In genomic region chr13:87089391-87089790, GRCh38 we compare ENCODE assay signal across 18 cellular contexts.
DNase-seq lines count a peak whose midpoint lies in the region; ATAC-seq and TF ChIP-seq lines count a peak whose summit lies in the region.
"Had no signal": no experiment of that assay in that cellular context is flagged by ENCODE, and none has a peak within 500 bp of the region (broad histone marks: within the 10 kb centered on the region; RNA-seq: fewer than 3 reads in every experiment).

No MANE protein-coding gene starts in this region.

- no peak for ATAC-seq in CD4-positive, alpha-beta T cell (ENCODE audit: poor library complexity)
- no peak for ATAC-seq in activated CD4-positive, CD25-positive, alpha-beta regulatory T cell treated with anti-CD3 and anti-CD28 coated beads, Interleukin-2, amount 50 U/mL, for 24 hours
- ATAC-seq: A549; gastroesophageal sphincter; naive thymus-derived CD4-positive, alpha-beta T cell; stimulated activated naive CD8-positive, alpha-beta T cell treated with anti-CD3 and anti-CD28 coated beads, Interleukin-15, Interleukin-2, amounts not matched to agents 100 U/mL and 50 U/mL, for 24 hours had no signal

- intact Hi-C loops in A673 (cut with micrococcal nuclease; ENCODE audit: unreplicated experiment), result no loop called here
- intact Hi-C loops in CD4-positive, alpha-beta T cell (cut with DNase I, micrococcal nuclease), result no loop called here

- H3K4me3 ChIP-seq in A673 (ENCODE audit: low read depth, low read length, poor library complexity, severe bottlenecking) (no peak overlapping the region), fibroblast of villous mesenchyme (ENCODE audit: low read depth, low read length) (no peak overlapping the region), Peyer's patch (no peak overlapping the region)
- H3K4me3 ChIP-seq: A549, gastroesophageal sphincter, upper lobe of left lung had no signal

- DNase-seq in A673 (ENCODE audit: low spot score), result peak; percentile 1
- DNase-seq in HPDE6-E6E7 (ENCODE audit: extremely low spot score), result peak; percentile 21
- peak; percentile 97 for DNase-seq in amniotic epithelial cell (ENCODE audit: low read depth)
- peak; percentile 56 for DNase-seq in fibroblast of villous mesenchyme (ENCODE audit: low read depth)
- no peak for DNase-seq in SHP77 (lab: John Stamatoyannopoulos, UW)
- no peak for DNase-seq in CD4-positive, alpha-beta T cell
- DNase-seq in Peyer's patch, result no peak
- DNase-seq: activated T-cell treated with anti-CD3 and anti-CD28 coated beads, Interleukin-2, amount 50 U/mL, for 48 hours; EL; KG1; naive thymus-derived CD4-positive, alpha-beta T cell; NK-92 treated with Interleukin-12 subunit alpha and Interleukin-12 subunit beta, amount 100 ng/mL, for 24 hours; SIG-M5; stimulated activated naive CD8-positive, alpha-beta T cell treated with anti-CD3 and anti-CD28 coated beads, Interleukin-15, Interleukin-2, amounts not matched to agents 100 U/mL and 50 U/mL, for 24 hours; upper lobe of left lung had no signal

- H3K36me3 Mint-ChIP-seq in CD4-positive, alpha-beta T cell (ENCODE audit: low read depth), result no peaks in the 10 kb centered on the region
- H3K36me3 Mint-ChIP-seq: naive thymus-derived CD4-positive, alpha-beta T cell had no signal

- BruUV-seq in A673 (replicated peaks; lab: Mats Ljungman, UMichigan), result no TSS peak

- H3K4me1 ChIP-seq in A673 (ENCODE audit: insufficient read depth, low read length, poor library complexity, severe bottlenecking), result no peaks in the 10 kb centered on the region
- no peaks in the 10 kb centered on the region for H3K4me1 ChIP-seq in Peyer's patch
- H3K4me1 ChIP-seq: A549, gastroesophageal sphincter, upper lobe of left lung had no signal

- H3K9me3 Mint-ChIP-seq in CD4-positive, alpha-beta T cell, result no peaks in the 10 kb centered on the region

- no peaks in the 10 kb centered on the region for H3K4me1 Mint-ChIP-seq in CD4-positive, alpha-beta T cell (ENCODE audit: low read depth)
- H3K4me1 Mint-ChIP-seq: naive thymus-derived CD4-positive, alpha-beta T cell had no signal

- no peak for TF ChIP-seq POLR2A in Peyer's patch (IDR thresholded peaks at IDR 0.05)

- POLR2A ChIA-PET in A673 (lab: Charles Lee; ENCODE audit: low non-redundant PET), result no interaction called here
- POLR2A ChIA-PET in CD4-positive, alpha-beta T cell (lab: Charles Lee), result no interaction called here

- H3K9me3 ChIP-seq in A673 (ENCODE audit: low read depth, low read length, poor library complexity, severe bottlenecking) (no peaks in the 10 kb centered on the region), Peyer's patch (no peaks in the 10 kb centered on the region)
- no peaks in the 10 kb centered on the region for H3K9me3 ChIP-seq in CD4-positive, alpha-beta T cell (ENCODE audit: control insufficient read depth, low read length)
- H3K9me3 ChIP-seq: A549, gastroesophageal sphincter, upper lobe of left lung had no signal

- CTCF ChIA-PET in A673 (lab: Charles Lee), result no interaction called here
- CTCF ChIA-PET in CD4-positive, alpha-beta T cell (lab: Charles Lee), result no interaction called here

- no peak overlapping the region for H3K4me3 Mint-ChIP-seq in CD4-positive, alpha-beta T cell
- H3K4me3 Mint-ChIP-seq: naive thymus-derived CD4-positive, alpha-beta T cell had no signal

- TF ChIP-seq CTCF in A673 (conservative IDR thresholded peaks at IDR 0.05; ENCODE audit: low read depth, low read length) (no peak), fibroblast of villous mesenchyme (IDR thresholded peaks at IDR 0.05; ENCODE audit: insufficient read depth, low read depth, low read length) (no peak), Peyer's patch (IDR thresholded peaks at IDR 0.05) (no peak)
- no peak for TF ChIP-seq CTCF in CD4-positive, alpha-beta T cell (IDR thresholded peaks at IDR 0.05)

- no peaks in the 10 kb centered on the region for H3K27me3 Mint-ChIP-seq in CD4-positive, alpha-beta T cell
- H3K27me3 Mint-ChIP-seq: naive thymus-derived CD4-positive, alpha-beta T cell had no signal

- H3K27ac ChIP-seq in A673 (ENCODE audit: low read depth, low read length, poor library complexity, severe bottlenecking) (no peak overlapping the region), Peyer's patch (no peak overlapping the region)
- H3K27ac ChIP-seq in CD4-positive, alpha-beta T cell (ENCODE audit: low read depth, low read length), result no peak overlapping the region
- H3K27ac ChIP-seq: A549, gastroesophageal sphincter, upper lobe of left lung had no signal

- H3K27ac Mint-ChIP-seq in CD4-positive, alpha-beta T cell, result no peak overlapping the region
- H3K27ac Mint-ChIP-seq: naive thymus-derived CD4-positive, alpha-beta T cell had no signal

- H3K27me3 ChIP-seq in A673 (replicated peaks; ENCODE audit: insufficient read depth, low read depth, low read length, poor library complexity) (no peaks in the 10 kb centered on the region), Peyer's patch (no peaks in the 10 kb centered on the region)
- H3K27me3 ChIP-seq in CD4-positive, alpha-beta T cell (ENCODE audit: control insufficient read depth, insufficient read depth, low read length), result no peaks in the 10 kb centered on the region
- H3K27me3 ChIP-seq: gastroesophageal sphincter, upper lobe of left lung had no signal

- H3K36me3 ChIP-seq in A673 (ENCODE audit: insufficient read depth, low read length, poor library complexity, severe bottlenecking) (no peaks in the 10 kb centered on the region), Peyer's patch (no peaks in the 10 kb centered on the region)
- H3K36me3 ChIP-seq: gastroesophageal sphincter, upper lobe of left lung had no signal

Comparison
In these comparisons a context has a peak if more than half of its experiments do, and no peak if none do; other contexts are left out.
1. DNase-seq: peak in A673 (single experiment), HPDE6-E6E7 (single experiment), amniotic epithelial cell (single experiment) and fibroblast of villous mesenchyme (single experiment); none in SHP77 (0 of 2), CD4-positive, alpha-beta T cell (0 of 10) and Peyer's patch (0 of 3).